Comparison of ENCODE assay signal across 17 cellular contexts in the genomic region with DNA sequence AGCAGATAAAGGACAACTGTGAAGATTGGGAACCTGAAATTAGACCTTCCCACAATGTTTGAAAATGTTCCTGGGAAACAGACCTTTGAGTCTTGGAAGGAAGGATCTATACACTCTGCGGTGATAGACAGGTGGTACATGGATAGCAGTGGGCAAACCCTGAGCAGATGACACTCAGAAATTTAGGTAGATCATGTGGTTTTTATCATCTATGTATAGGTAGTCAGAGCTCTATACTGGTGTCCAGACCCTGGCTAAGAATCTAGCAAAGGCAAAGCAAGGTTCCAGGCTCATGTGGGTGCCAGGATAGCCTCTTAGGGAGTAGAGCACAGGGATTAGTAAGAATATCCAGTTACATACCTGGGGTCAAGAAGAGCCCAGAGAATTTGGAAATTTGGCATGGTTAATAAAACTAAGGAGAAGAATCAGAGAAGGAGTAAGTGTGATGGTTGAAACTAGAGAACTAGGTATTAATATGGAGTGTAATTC.
DNase-seq lines count a peak whose midpoint lies in the region; ATAC-seq and TF ChIP-seq lines count a peak whose summit lies in the region.
"Had no signal": no experiment of that assay in that cellular context is flagged by ENCODE, and none has a peak within 500 bp of the region (broad histone marks: within the 10 kb centered on the region; RNA-seq: fewer than 3 reads in every experiment).

No MANE protein-coding gene starts in this region.

- H3K9me3 Mint-ChIP-seq in activated naive CD8-positive, alpha-beta T cell (ENCODE audit: low read depth) = no peaks in the 10 kb centered on the region
- peaks cover 0 to 2% of the 10 kb centered on the region in 2 donors for H3K9me3 Mint-ChIP-seq in effector memory CD8-positive, alpha-beta T cell
- H3K9me3 Mint-ChIP-seq: activated naive CD4-positive, alpha-beta T cell treated with anti-CD3 and anti-CD28 coated beads, Interleukin-2, amount 10 ng/mL, durations not matched to agents 7 days and 5 days; GM23338 had no signal

- peak overlapping the region; percentile 68 for H3K4me3 Mint-ChIP-seq in activated naive CD8-positive, alpha-beta T cell
- no peak overlapping the region for H3K4me3 Mint-ChIP-seq in effector memory CD8-positive, alpha-beta T cell
- H3K4me3 Mint-ChIP-seq: GM23338; natural killer cell treated with Interleukin-12 subunit alpha and Interleukin-12 subunit beta and Interleukin-15 and Interleukin-18, amount 100 ng/mL, for 72 hours had no signal

- no peaks in the 10 kb centered on the region for H3K36me3 Mint-ChIP-seq in activated naive CD8-positive, alpha-beta T cell
- no peaks in the 10 kb centered on the region for H3K36me3 Mint-ChIP-seq in effector memory CD8-positive, alpha-beta T cell (ENCODE audit: insufficient read depth)
- H3K36me3 Mint-ChIP-seq: activated naive CD4-positive, alpha-beta T cell treated with anti-CD3 and anti-CD28 coated beads, Interleukin-2, amount 10 ng/mL, durations not matched to agents 7 days and 5 days; CD4-positive, CD25-positive, alpha-beta regulatory T cell; natural killer cell treated with Interleukin-12 subunit alpha and Interleukin-12 subunit beta and Interleukin-15 and Interleukin-18, amount 100 ng/mL, for 72 hours had no signal

- H3K27ac ChIP-seq in Peyer's patch = no peak overlapping the region
- H3K27ac ChIP-seq in right atrium auricular region = no peak overlapping the region
- H3K27ac ChIP-seq: SJSA1, uterus had no signal

- H3K36me3 ChIP-seq in Peyer's patch = no peaks in the 10 kb centered on the region
- no peaks in the 10 kb centered on the region for H3K36me3 ChIP-seq in right atrium auricular region
- H3K36me3 ChIP-seq: SJSA1, uterus had no signal

- H3K27ac Mint-ChIP-seq in activated naive CD8-positive, alpha-beta T cell = no peak overlapping the region
- H3K27ac Mint-ChIP-seq in effector memory CD8-positive, alpha-beta T cell = no peak overlapping the region
- H3K27ac Mint-ChIP-seq: CD4-positive, CD25-positive, alpha-beta regulatory T cell; natural killer cell treated with Interleukin-12 subunit alpha and Interleukin-12 subunit beta and Interleukin-15 and Interleukin-18, amount 100 ng/mL, for 72 hours had no signal

- H3K9me3 ChIP-seq in Peyer's patch (no peaks in the 10 kb centered on the region), right atrium auricular region (no peaks in the 10 kb centered on the region)
- H3K9me3 ChIP-seq: SJSA1, uterus had no signal

- H3K27me3 Mint-ChIP-seq in activated naive CD8-positive, alpha-beta T cell = no peaks in the 10 kb centered on the region
- no peaks in the 10 kb centered on the region for H3K27me3 Mint-ChIP-seq in effector memory CD8-positive, alpha-beta T cell
- H3K27me3 Mint-ChIP-seq: activated naive CD4-positive, alpha-beta T cell treated with anti-CD3 and anti-CD28 coated beads, Interleukin-2, amount 10 ng/mL, durations not matched to agents 7 days and 5 days; CD4-positive, CD25-positive, alpha-beta regulatory T cell; natural killer cell treated with Interleukin-12 subunit alpha and Interleukin-12 subunit beta and Interleukin-15 and Interleukin-18, amount 100 ng/mL, for 72 hours had no signal

- H3K27me3 ChIP-seq in Peyer's patch = no peaks in the 10 kb centered on the region
- H3K27me3 ChIP-seq in right atrium auricular region = no peaks in the 10 kb centered on the region
- H3K27me3 ChIP-seq: SJSA1, uterus had no signal

- H3K4me1 Mint-ChIP-seq in activated naive CD8-positive, alpha-beta T cell (ENCODE audit: low read depth) = peaks cover 15% of the 10 kb centered on the region
- peaks cover 0 to 4% of the 10 kb centered on the region in 2 donors for H3K4me1 Mint-ChIP-seq in effector memory CD8-positive, alpha-beta T cell (ENCODE audit: low read depth in 2 of 2)
- H3K4me1 Mint-ChIP-seq: GM23338 had no signal

- ATAC-seq in GM18511 (IDR thresholded peaks at IDR 0.05; ENCODE audit: unreplicated experiment) (peak; percentile 61), GM19467 (IDR thresholded peaks at IDR 0.05; ENCODE audit: unreplicated experiment) (peak; percentile 28), HG03135 (IDR thresholded peaks at IDR 0.05; ENCODE audit: unreplicated experiment) (peak; percentile 40)
- ATAC-seq in effector memory CD8-positive, alpha-beta T cell (replicated peaks) = no peak
- ATAC-seq: GM23338; natural killer cell treated with Interleukin-12 subunit alpha and Interleukin-12 subunit beta and Interleukin-15 and Interleukin-18, amount 100 ng/mL, for 72 hours had no signal

- DNase-seq in Peyer's patch = no peak
- no peak for DNase-seq in effector memory CD8-positive, alpha-beta T cell
- DNase-seq in right atrium auricular region (ENCODE audit: low spot score) = no peak
- no peak for DNase-seq in KG1 (lab: John Stamatoyannopoulos, UW)
- DNase-seq: activated naive CD4-positive, alpha-beta T cell treated with anti-CD3 and anti-CD28 coated beads, Interleukin-2, amount 10 ng/mL, durations not matched to agents 7 days and 5 days; CD4-positive, CD25-positive, alpha-beta regulatory T cell; NCI-H1092 treated with DMSO at 0.1 percent for 48 hours; NCI-H524; small intestine; uterus had no signal

- no peak for TF ChIP-seq POLR2A in Peyer's patch (IDR thresholded peaks at IDR 0.05)

- H3K4me3 ChIP-seq in Peyer's patch = no peak overlapping the region
- no peak overlapping the region for H3K4me3 ChIP-seq in right atrium auricular region
- H3K4me3 ChIP-seq: GM23338, SJSA1, uterus had no signal

- no peaks in the 10 kb centered on the region for H3K4me1 ChIP-seq in Peyer's patch
- H3K4me1 ChIP-seq in right atrium auricular region = no peaks in the 10 kb centered on the region
- H3K4me1 ChIP-seq: SJSA1, uterus had no signal

- TF ChIP-seq CTCF in Peyer's patch (IDR thresholded peaks at IDR 0.05) (no peak), right atrium auricular region (IDR thresholded peaks at IDR 0.05) (no peak)
